17 cellular contexts compared by ENCODE assay signal in genomic region chr14:106228541-106229158, GRCh38.
A peak's percentile ranks its signal among the peaks of the same experiment; 100 is the strongest.
DNase-seq lines count a peak whose midpoint lies in the region; ATAC-seq and TF ChIP-seq lines count a peak whose summit lies in the region.
"Had no signal": no experiment of that assay in that cellular context is flagged by ENCODE, and none has a peak within 500 bp of the region (broad histone marks: within the 10 kb centered on the region; RNA-seq: fewer than 3 reads in every experiment).

No MANE protein-coding gene starts in this region.

- intact Hi-C loops in psoas muscle (cut with DNase I), result no loop called here

- H3K4me3 Mint-ChIP-seq in stimulated activated naive CD8-positive, alpha-beta T cell treated with anti-CD3 and anti-CD28 coated beads, Interleukin-15, amount 100 ng/mL, for 72 hours, result peak overlapping the region; percentile 82 to 87

- H3K36me3 ChIP-seq in psoas muscle (ENCODE audit: insufficient read depth in 1 of 2, low read depth in 1 of 2), result no peaks in the 10 kb centered on the region
- H3K36me3 ChIP-seq: heart right ventricle had no signal

- no peaks in the 10 kb centered on the region for H3K9me3 Mint-ChIP-seq in stimulated activated naive CD8-positive, alpha-beta T cell treated with anti-CD3 and anti-CD28 coated beads, Interleukin-15, amount 100 ng/mL, for 72 hours

- TF ChIP-seq CTCF in psoas muscle (IDR thresholded peaks at IDR 0.05), result no peak

- H3K4me3 ChIP-seq in psoas muscle, result no peak overlapping the region
- H3K4me3 ChIP-seq: dorsolateral prefrontal cortex, heart right ventricle had no signal

- WGBS in psoas muscle, 3 donors, result 56 to 67% (median 62%) methylated on average over 6 of the region's 6 CpGs

- DNase-seq in stimulated activated CD8-positive, alpha-beta memory T cell treated with anti-CD3 and anti-CD28 coated beads, Interleukin-12 subunit alpha, Interleukin-12 subunit beta, amount 100 ng/mL, for 1 hour (ENCODE audit: low read depth), result peak; percentile 9
- no peak for DNase-seq in stimulated activated CD8-positive, alpha-beta memory T cell treated with anti-CD3 and anti-CD28 coated beads, Interleukin-4, amount 100 ng/mL, for 48 hours
- DNase-seq in activated T-cell treated with anti-CD3 and anti-CD28 coated beads for 24 hours (ENCODE audit: low read depth), result peak; percentile 15
- DNase-seq in central memory CD4-positive, alpha-beta T cell, result peak; percentile 50
- peak; percentile 28 for DNase-seq in stimulated activated naive CD8-positive, alpha-beta T cell treated with anti-CD3 and anti-CD28 coated beads, Interleukin-15, amount 100 ng/mL, for 72 hours
- no peak for DNase-seq in amygdala (lab: John Stamatoyannopoulos, UW)
- no peak for DNase-seq in psoas muscle
- DNase-seq: dorsolateral prefrontal cortex, heart right ventricle, kidney, mesendoderm, MM.1S, NCI-H1930, right cardiac atrium had no signal

- H3K27ac ChIP-seq in psoas muscle, result no peak overlapping the region
- H3K27ac ChIP-seq: dorsolateral prefrontal cortex, heart right ventricle had no signal

- no peaks in the 10 kb centered on the region for H3K27me3 Mint-ChIP-seq in stimulated activated naive CD8-positive, alpha-beta T cell treated with anti-CD3 and anti-CD28 coated beads, Interleukin-15, amount 100 ng/mL, for 72 hours

- peak overlapping the region; percentile 91 to 96 for H3K27ac Mint-ChIP-seq in stimulated activated naive CD8-positive, alpha-beta T cell treated with anti-CD3 and anti-CD28 coated beads, Interleukin-15, amount 100 ng/mL, for 72 hours

- H3K9me3 ChIP-seq in psoas muscle, result no peaks in the 10 kb centered on the region
- H3K9me3 ChIP-seq: heart right ventricle had no signal

- ATAC-seq in stimulated activated naive CD8-positive, alpha-beta T cell treated with anti-CD3 and anti-CD28 coated beads, Interleukin-15, amount 100 ng/mL, for 72 hours, result peak; percentile 90
- ATAC-seq in GM21528 (IDR thresholded peaks at IDR 0.05; ENCODE audit: low FRiP score, unreplicated experiment), result no peak
- ATAC-seq in psoas muscle, result no peak
- ATAC-seq: HCT116, heart right ventricle, HepG2, right cardiac atrium had no signal

- peaks cover 62% of the 10 kb centered on the region for H3K4me1 Mint-ChIP-seq in stimulated activated naive CD8-positive, alpha-beta T cell treated with anti-CD3 and anti-CD28 coated beads, Interleukin-15, amount 100 ng/mL, for 72 hours

- no peaks in the 10 kb centered on the region for H3K27me3 ChIP-seq in psoas muscle (ENCODE audit: insufficient read depth in 3 of 3, low read length in 2 of 3)

- H3K4me1 ChIP-seq in psoas muscle, result no peaks in the 10 kb centered on the region
- H3K4me1 ChIP-seq: heart right ventricle had no signal

Comparison
In these comparisons a context has a peak if more than half of its experiments do, and no peak if none do; other contexts are left out.
1. DNase-seq: peak in stimulated activated CD8-positive, alpha-beta memory T cell treated with anti-CD3 and anti-CD28 coated beads, Interleukin-12 subunit alpha, Interleukin-12 subunit beta, amount 100 ng/mL, for 1 hour (single experiment), activated T-cell treated with anti-CD3 and anti-CD28 coated beads for 24 hours (single experiment), central memory CD4-positive, alpha-beta T cell (single experiment) and stimulated activated naive CD8-positive, alpha-beta T cell treated with anti-CD3 and anti-CD28 coated beads, Interleukin-15, amount 100 ng/mL, for 72 hours (2 of 2); none in stimulated activated CD8-positive, alpha-beta memory T cell treated with anti-CD3 and anti-CD28 coated beads, Interleukin-4, amount 100 ng/mL, for 48 hours (single experiment), amygdala (0 of 56) and psoas muscle (0 of 2).